1 cellular context compared by ENCODE assay signal in genomic region chr6:37761872-37762271, GRCh38.
TF ChIP-seq lines count a peak whose summit lies in the region.

No MANE protein-coding gene starts in this region.

TF ChIP-seq in HepG2, 621 proteins besides CTCF, POLR2A, EP300 and RAD21 (continued from another document):
- peak; percentile 40 for TF ChIP-seq PAXIP1 (CRISPR knock-in tag; conservative IDR thresholded peaks at IDR 0.05)
- TF ChIP-seq, protein P1, sequence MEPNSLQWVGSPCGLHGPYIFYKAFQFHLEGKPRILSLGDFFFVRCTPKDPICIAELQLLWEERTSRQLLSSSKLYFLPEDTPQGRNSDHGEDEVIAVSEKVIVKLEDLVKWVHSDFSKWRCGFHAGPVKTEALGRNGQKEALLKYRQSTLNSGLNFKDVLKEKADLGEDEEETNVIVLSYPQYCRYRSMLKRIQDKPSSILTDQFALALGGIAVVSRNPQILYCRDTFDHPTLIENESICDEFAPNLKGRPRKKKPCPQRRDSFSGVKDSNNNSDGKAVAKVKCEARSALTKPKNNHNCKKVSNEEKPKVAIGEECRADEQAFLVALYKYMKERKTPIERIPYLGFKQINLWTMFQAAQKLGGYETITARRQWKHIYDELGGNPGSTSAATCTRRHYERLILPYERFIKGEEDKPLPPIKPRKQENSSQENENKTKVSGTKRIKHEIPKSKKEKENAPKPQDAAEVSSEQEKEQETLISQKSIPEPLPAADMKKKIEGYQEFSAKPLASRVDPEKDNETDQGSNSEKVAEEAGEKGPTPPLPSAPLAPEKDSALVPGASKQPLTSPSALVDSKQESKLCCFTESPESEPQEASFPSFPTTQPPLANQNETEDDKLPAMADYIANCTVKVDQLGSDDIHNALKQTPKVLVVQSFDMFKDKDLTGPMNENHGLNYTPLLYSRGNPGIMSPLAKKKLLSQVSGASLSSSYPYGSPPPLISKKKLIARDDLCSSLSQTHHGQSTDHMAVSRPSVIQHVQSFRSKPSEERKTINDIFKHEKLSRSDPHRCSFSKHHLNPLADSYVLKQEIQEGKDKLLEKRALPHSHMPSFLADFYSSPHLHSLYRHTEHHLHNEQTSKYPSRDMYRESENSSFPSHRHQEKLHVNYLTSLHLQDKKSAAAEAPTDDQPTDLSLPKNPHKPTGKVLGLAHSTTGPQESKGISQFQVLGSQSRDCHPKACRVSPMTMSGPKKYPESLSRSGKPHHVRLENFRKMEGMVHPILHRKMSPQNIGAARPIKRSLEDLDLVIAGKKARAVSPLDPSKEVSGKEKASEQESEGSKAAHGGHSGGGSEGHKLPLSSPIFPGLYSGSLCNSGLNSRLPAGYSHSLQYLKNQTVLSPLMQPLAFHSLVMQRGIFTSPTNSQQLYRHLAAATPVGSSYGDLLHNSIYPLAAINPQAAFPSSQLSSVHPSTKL (CRISPR knock-in tag; IDR thresholded peaks at IDR 0.05), result peak; percentile 35; the same call in 1 of the 2 replicates
- no peak for TF ChIP-seq GABPB1 (CRISPR knock-in tag; IDR thresholded peaks at IDR 0.05)
- TF ChIP-seq HNF4A (CRISPR knock-in tag; IDR thresholded peaks at IDR 0.05), result peak; percentile 90
- TF ChIP-seq, protein P2, sequence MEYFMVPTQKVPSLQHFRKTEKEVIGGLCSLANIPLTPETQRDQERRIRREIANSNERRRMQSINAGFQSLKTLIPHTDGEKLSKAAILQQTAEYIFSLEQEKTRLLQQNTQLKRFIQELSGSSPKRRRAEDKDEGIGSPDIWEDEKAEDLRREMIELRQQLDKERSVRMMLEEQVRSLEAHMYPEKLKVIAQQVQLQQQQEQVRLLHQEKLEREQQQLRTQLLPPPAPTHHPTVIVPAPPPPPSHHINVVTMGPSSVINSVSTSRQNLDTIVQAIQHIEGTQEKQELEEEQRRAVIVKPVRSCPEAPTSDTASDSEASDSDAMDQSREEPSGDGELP (IDR thresholded peaks at IDR 0.05; ENCODE audit: borderline replicate concordance, low read depth), result peak; percentile 30; the same call in 1 of the 2 replicates
- no peak for TF ChIP-seq NR1H2 (CRISPR knock-in tag; IDR thresholded peaks at IDR 0.05; ENCODE audit: borderline replicate concordance, low read depth)
- peak in 1 of 2 experiments; percentile 7; a peak in 1 of 4 replicates for TF ChIP-seq MAFK (conservative IDR thresholded peaks at IDR 0.05 in 1 of 2, IDR thresholded peaks at IDR 0.05 in 1 of 2; ENCODE audit: low read length in 2 of 2)
- 0 out of 2 replicates have a peak, but pooled peaks have one; percentile 56 for TF ChIP-seq MTA1 (CRISPR knock-in tag; IDR thresholded peaks at IDR 0.05; ENCODE audit: borderline replicate concordance)
- TF ChIP-seq ZMYM4 (CRISPR knock-in tag; IDR thresholded peaks at IDR 0.05), result 0 out of 2 replicates have a peak, but pooled peaks have one; percentile 22
- TF ChIP-seq GATAD2A (CRISPR knock-in tag; IDR thresholded peaks at IDR 0.05), result peak; percentile 28; the same call in 1 of the 2 replicates
- TF ChIP-seq, protein P3, sequence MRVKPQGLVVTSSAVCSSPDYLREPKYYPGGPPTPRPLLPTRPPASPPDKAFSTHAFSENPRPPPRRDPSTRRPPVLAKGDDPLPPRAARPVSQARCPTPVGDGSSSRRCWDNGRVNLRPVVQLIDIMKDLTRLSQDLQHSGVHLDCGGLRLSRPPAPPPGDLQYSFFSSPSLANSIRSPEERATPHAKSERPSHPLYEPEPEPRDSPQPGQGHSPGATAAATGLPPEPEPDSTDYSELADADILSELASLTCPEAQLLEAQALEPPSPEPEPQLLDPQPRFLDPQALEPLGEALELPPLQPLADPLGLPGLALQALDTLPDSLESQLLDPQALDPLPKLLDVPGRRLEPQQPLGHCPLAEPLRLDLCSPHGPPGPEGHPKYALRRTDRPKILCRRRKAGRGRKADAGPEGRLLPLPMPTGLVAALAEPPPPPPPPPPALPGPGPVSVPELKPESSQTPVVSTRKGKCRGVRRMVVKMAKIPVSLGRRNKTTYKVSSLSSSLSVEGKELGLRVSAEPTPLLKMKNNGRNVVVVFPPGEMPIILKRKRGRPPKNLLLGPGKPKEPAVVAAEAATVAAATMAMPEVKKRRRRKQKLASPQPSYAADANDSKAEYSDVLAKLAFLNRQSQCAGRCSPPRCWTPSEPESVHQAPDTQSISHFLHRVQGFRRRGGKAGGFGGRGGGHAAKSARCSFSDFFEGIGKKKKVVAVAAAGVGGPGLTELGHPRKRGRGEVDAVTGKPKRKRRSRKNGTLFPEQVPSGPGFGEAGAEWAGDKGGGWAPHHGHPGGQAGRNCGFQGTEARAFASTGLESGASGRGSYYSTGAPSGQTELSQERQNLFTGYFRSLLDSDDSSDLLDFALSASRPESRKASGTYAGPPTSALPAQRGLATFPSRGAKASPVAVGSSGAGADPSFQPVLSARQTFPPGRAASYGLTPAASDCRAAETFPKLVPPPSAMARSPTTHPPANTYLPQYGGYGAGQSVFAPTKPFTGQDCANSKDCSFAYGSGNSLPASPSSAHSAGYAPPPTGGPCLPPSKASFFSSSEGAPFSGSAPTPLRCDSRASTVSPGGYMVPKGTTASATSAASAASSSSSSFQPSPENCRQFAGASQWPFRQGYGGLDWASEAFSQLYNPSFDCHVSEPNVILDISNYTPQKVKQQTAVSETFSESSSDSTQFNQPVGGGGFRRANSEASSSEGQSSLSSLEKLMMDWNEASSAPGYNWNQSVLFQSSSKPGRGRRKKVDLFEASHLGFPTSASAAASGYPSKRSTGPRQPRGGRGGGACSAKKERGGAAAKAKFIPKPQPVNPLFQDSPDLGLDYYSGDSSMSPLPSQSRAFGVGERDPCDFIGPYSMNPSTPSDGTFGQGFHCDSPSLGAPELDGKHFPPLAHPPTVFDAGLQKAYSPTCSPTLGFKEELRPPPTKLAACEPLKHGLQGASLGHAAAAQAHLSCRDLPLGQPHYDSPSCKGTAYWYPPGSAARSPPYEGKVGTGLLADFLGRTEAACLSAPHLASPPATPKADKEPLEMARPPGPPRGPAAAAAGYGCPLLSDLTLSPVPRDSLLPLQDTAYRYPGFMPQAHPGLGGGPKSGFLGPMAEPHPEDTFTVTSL (CRISPR knock-in tag; IDR thresholded peaks at IDR 0.05; ENCODE audit: borderline replicate concordance), result no peak
- TF ChIP-seq, protein P4, sequence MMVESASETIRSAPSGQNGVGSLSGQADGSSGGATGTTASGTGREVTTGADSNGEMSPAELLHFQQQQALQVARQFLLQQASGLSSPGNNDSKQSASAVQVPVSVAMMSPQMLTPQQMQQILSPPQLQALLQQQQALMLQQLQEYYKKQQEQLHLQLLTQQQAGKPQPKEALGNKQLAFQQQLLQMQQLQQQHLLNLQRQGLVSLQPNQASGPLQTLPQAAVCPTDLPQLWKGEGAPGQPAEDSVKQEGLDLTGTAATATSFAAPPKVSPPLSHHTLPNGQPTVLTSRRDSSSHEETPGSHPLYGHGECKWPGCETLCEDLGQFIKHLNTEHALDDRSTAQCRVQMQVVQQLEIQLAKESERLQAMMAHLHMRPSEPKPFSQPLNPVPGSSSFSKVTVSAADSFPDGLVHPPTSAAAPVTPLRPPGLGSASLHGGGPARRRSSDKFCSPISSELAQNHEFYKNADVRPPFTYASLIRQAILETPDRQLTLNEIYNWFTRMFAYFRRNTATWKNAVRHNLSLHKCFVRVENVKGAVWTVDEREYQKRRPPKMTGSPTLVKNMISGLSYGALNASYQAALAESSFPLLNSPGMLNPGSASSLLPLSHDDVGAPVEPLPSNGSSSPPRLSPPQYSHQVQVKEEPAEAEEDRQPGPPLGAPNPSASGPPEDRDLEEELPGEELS (CRISPR knock-in tag; IDR thresholded peaks at IDR 0.05), result no peak
- TF ChIP-seq XRCC5 (optimal IDR thresholded peaks at IDR 0.05; ENCODE audit: low read length), result peak; percentile 44
- peak; percentile 59; the same call in 1 of the 2 replicates for TF ChIP-seq MEIS1 (CRISPR knock-in tag; IDR thresholded peaks at IDR 0.05; ENCODE audit: borderline replicate concordance)
- TF ChIP-seq, protein P5, sequence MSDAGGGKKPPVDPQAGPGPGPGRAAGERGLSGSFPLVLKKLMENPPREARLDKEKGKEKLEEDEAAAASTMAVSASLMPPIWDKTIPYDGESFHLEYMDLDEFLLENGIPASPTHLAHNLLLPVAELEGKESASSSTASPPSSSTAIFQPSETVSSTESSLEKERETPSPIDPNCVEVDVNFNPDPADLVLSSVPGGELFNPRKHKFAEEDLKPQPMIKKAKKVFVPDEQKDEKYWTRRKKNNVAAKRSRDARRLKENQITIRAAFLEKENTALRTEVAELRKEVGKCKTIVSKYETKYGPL (CRISPR knock-in tag; IDR thresholded peaks at IDR 0.05), result no peak
- TF ChIP-seq CAMTA2 (CRISPR knock-in tag; IDR thresholded peaks at IDR 0.05; ENCODE audit: borderline replicate concordance), result 0 out of 2 replicates have a peak, but pooled peaks have one; percentile 53
- peak; percentile 74; the same call in 1 of the 2 replicates for TF ChIP-seq ZNF292 (CRISPR knock-in tag; IDR thresholded peaks at IDR 0.05; ENCODE audit: borderline replicate concordance, low read depth)
- peak; percentile 44 for TF ChIP-seq TEAD3 (CRISPR knock-in tag; optimal IDR thresholded peaks at IDR 0.05; ENCODE audit: borderline replicate concordance)
- TF ChIP-seq POGZ (CRISPR knock-in tag; IDR thresholded peaks at IDR 0.05), result peak; percentile 27; the same call in 1 of the 2 replicates
- TF ChIP-seq UBTF (CRISPR knock-in tag; IDR thresholded peaks at IDR 0.05), result 0 out of 2 replicates have a peak, but pooled peaks have one; percentile 18
- TF ChIP-seq, protein P6, sequence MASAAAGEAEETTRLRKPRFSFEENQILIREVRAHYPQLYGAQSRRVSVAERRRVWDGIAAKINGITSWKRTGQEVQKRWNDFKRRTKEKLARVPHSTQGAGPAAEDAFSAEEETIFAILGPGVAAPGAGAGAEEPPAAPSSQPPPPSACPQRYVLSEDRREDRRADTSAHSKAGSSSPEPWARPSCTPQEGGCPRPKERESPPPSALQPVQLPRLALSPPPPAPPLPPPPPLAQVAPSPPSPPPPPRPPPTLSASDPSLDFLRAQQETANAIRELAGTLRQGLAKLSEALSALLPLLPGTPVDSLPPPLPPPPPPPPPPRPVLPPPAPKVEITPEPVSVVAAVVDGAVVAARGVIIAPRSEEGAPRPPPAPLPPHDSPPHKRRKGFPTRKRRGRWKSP (CRISPR knock-in tag; IDR thresholded peaks at IDR 0.05), result peak; percentile 27; the same call in 1 of the 2 replicates
- TF ChIP-seq ZNF235 (CRISPR knock-in tag; IDR thresholded peaks at IDR 0.05; ENCODE audit: borderline replicate concordance), result 0 out of 2 replicates have a peak, but pooled peaks have one; percentile 31
